23 cellular contexts compared by ENCODE assay signal in the genomic region with DNA sequence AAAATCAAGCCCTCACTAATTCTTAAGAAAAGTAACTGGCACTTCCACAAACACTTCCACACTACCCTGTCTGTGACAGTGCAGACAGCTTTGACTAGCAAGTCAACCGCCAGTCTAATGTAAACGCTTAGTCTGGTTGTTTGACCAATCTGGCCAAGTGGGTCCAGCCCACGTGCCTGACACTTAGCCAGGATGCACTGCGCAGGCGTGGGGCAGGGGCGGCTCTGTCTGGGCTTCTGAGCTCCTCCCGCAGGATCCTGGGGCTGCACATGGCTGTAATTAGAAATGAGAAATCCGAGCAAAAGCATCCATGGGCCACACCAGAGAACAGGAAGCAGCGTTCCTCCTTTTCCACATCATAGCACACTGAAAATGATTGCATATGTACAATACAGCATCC.
DNase-seq lines count a peak whose midpoint lies in the region; ATAC-seq, FAIRE-seq and TF ChIP-seq lines count a peak whose summit lies in the region.
"Had no signal": no experiment of that assay in that cellular context is flagged by ENCODE, and none has a peak within 500 bp of the region (broad histone marks: within the 10 kb centered on the region; RNA-seq: fewer than 3 reads in every experiment).

No MANE protein-coding gene starts in this region.

- H3K79me2 ChIP-seq in K562 (ENCODE audit: control insufficient read depth, insufficient read depth, low read length): no peaks in the 10 kb centered on the region

- H3K27me3 ChIP-seq in K562 (ENCODE audit: control insufficient read depth in 2 of 2, insufficient read depth in 2 of 2, low read length in 2 of 2): no peaks in the 10 kb centered on the region
- no peaks in the 10 kb centered on the region for H3K27me3 ChIP-seq in suprapubic skin

- POLR2A ChIA-PET in K562 (lab: Yijun Ruan, JAX) (no interaction called here), GM10248 (lab: Yijun Ruan, JAX) (no interaction called here)

- no peaks in the 10 kb centered on the region for H3K9me3 ChIP-seq in K562 (replicated peaks; ENCODE audit: control insufficient read depth, insufficient read depth, low read depth, low read length)
- no peaks in the 10 kb centered on the region for H3K9me3 ChIP-seq in suprapubic skin
- H3K9me3 ChIP-seq: A549, Caco-2, SJCRH30 had no signal

- H3K4me3 ChIP-seq in K562: no peak overlapping the region
- H3K4me3 ChIP-seq in suprapubic skin: no peak overlapping the region
- H3K4me3 ChIP-seq: A549, SJCRH30 had no signal

- no peak for ATAC-seq in K562
- ATAC-seq: Panc1, T-helper 17 cell had no signal

- WGBS in K562 (ENCODE audit: insufficient coverage, low coverage, missing lambda C conversion rate): 0% methylated on average over 5 of the region's 9 CpGs
- 50% methylated on average over 9 of the region's 9 CpGs for WGBS in suprapubic skin

- in situ Hi-C loops in K562 (cut with MboI): no loop called here

- no peak overlapping the region for H3K4me2 ChIP-seq in K562 (ENCODE audit: insufficient read depth, low read length)
- H3K4me2 ChIP-seq: A549 had no signal

- TF ChIP-seq POLR2A in K562 (conservative IDR thresholded peaks at IDR 0.05) (no peak), suprapubic skin (IDR thresholded peaks at IDR 0.05) (no peak)

- DNase-seq in NCI-H82 (lab: John Stamatoyannopoulos, UW) (peak; percentile 50), NCI-H82 treated with DMSO at 0.1 percent for 48 hours (lab: John Stamatoyannopoulos, UW; ENCODE audit: unreplicated experiment) (no peak), Daoy (ENCODE audit: low read depth) (peak; percentile 74), K562 (ENCODE audit: extremely low read depth in 1 of 4, low spot score in 3 of 4) (no peak), suprapubic skin (ENCODE audit: low spot score in 2 of 2) (peak in 1 of 2 donors; percentile 71), GM10248 (ENCODE audit: extremely low spot score) (no peak), amniotic stem cell (lab: John Stamatoyannopoulos, UW) (no peak)
- DNase-seq in activated effector memory CD4-positive, alpha-beta T cell treated with anti-CD3 and anti-CD28 coated beads, Interleukin-2, amount 50 U/mL, for 16 hours: no peak
- DNase-seq: CD4-positive, alpha-beta T cell; EL; Karpas-422; MV-4-11; NCI-H187; NCI-H345; NCI-H524; NK-92 treated with Interleukin-12 subunit alpha and Interleukin-12 subunit beta, amount 100 ng/mL, for 24 hours; SJCRH30; SW 1271; T-helper 17 cell had no signal

- no peak for TF ChIP-seq RAD21 in K562 (CRISPR knock-in tag; conservative IDR thresholded peaks at IDR 0.05 in 1 of 2, IDR thresholded peaks at IDR 0.05 in 1 of 2)

- CTCF ChIA-PET in K562 (lab: Yijun Ruan, JAX; ENCODE audit: low intra/inter-chr PET ratio) (no interaction called here), GM10248 (lab: Yijun Ruan, JAX) (no interaction called here)

- TF ChIP-seq EP300 in K562 (IDR thresholded peaks at IDR 0.05; ENCODE audit: low read length): no peak
- no peak for TF ChIP-seq EP300 in suprapubic skin (IDR thresholded peaks at IDR 0.05)

- no peak overlapping the region for H3K9ac ChIP-seq in K562 (ENCODE audit: insufficient read depth in 1 of 2, low read depth in 2 of 2, low read length in 2 of 2)

- H3K27ac ChIP-seq in K562 (ENCODE audit: extremely low read depth, low read depth, low read length) (no peak overlapping the region), suprapubic skin (peak overlapping the region; percentile 4)
- H3K27ac ChIP-seq: A549, SJCRH30 had no signal

- no peak overlapping the region for H2AFZ ChIP-seq in K562 (ENCODE audit: low read depth, low read length)

- no peaks in the 10 kb centered on the region for H3K4me1 ChIP-seq in K562 (replicated peaks in 1 of 2; ENCODE audit: control insufficient read depth in 2 of 2, insufficient read depth in 2 of 2, low read length in 2 of 2)
- H3K4me1 ChIP-seq in suprapubic skin: no peaks in the 10 kb centered on the region
- H3K4me1 ChIP-seq: A549, Caco-2, SJCRH30 had no signal

- H4K20me1 ChIP-seq in K562 (replicated peaks; ENCODE audit: control insufficient read depth, insufficient read depth, low read length): no peaks in the 10 kb centered on the region

- intact Hi-C loops in K562 (cut with micrococcal nuclease): no loop called here

- no peak for TF ChIP-seq CTCF in K562 (IDR thresholded peaks at IDR 0.05 in 2 of 3, conservative IDR thresholded peaks at IDR 0.05 in 1 of 3; ENCODE audit: insufficient read depth in 2 of 3, low read depth in 1 of 3, low read length in 3 of 3)
- no peak for TF ChIP-seq CTCF in suprapubic skin (IDR thresholded peaks at IDR 0.05)
- TF ChIP-seq CTCF in GM10248 (IDR thresholded peaks at IDR 0.05; ENCODE audit: control extremely low read depth, extremely low read depth, low read depth, missing control alignments): no peak

- FAIRE-seq in K562 (lab: Jason Lieb, UNC): no peak
- FAIRE-seq: H54 had no signal

- BruUV-seq in K562 (replicated peaks; lab: Mats Ljungman, UMichigan): no TSS peak

- H3K9me1 ChIP-seq in K562 (ENCODE audit: control insufficient read depth, insufficient read depth, low read length): no peaks in the 10 kb centered on the region

- H3K36me3 ChIP-seq in K562 (ENCODE audit: control insufficient read depth, insufficient read depth, low read length): no peaks in the 10 kb centered on the region
- no peaks in the 10 kb centered on the region for H3K36me3 ChIP-seq in suprapubic skin
- H3K36me3 ChIP-seq: SJCRH30 had no signal

TF ChIP-seq in K562, 482 proteins besides CTCF, POLR2A, EP300 and RAD21:
- TF ChIP-seq NRF1 (conservative IDR thresholded peaks at IDR 0.05 in 1 of 2, IDR thresholded peaks at IDR 0.05 in 1 of 2): peak; percentile 69 to 75
- TF ChIP-seq ZNF232 (CRISPR knock-in tag; IDR thresholded peaks at IDR 0.05): no peak
- no peak for TF ChIP-seq ZEB2 (IDR thresholded peaks at IDR 0.05)

Comparison
In these comparisons a context has a peak if more than half of its experiments do, and no peak if none do; other contexts are left out.
1. DNase-seq: peak in NCI-H82 (single experiment) and Daoy (single experiment); none in NCI-H82 treated with DMSO at 0.1 percent for 48 hours (single experiment), K562 (0 of 4), GM10248 (single experiment), activated effector memory CD4-positive, alpha-beta T cell treated with anti-CD3 and anti-CD28 coated beads, Interleukin-2, amount 50 U/mL, for 16 hours (single experiment) and amniotic stem cell (single experiment).